ENCODE assay signal across 8 cellular contexts in genomic region chr11:62593434-62594044, GRCh38. TPM values are rescaled to one million over a fixed set of nuclear protein-coding genes. Genes with fewer than 3 reads are reported as not detected.
DNase-seq lines count a peak whose midpoint lies in the region; ATAC-seq and TF ChIP-seq lines count a peak whose summit lies in the region.

No MANE protein-coding gene starts in this region.

- H2BK5ac ChIP-seq in mesendoderm (ENCODE audit: low read length), result no peak overlapping the region

- TF ChIP-seq CTCF in 22Rv1 (IDR thresholded peaks at IDR 0.05) (peak; percentile 83), GM12875 (IDR thresholded peaks at IDR 0.05; ENCODE audit: borderline replicate concordance, insufficient read depth, low read depth, low read length) (peak; percentile 82)

- H3K18ac ChIP-seq in mesendoderm (ENCODE audit: low read length), result no peak overlapping the region

- H3K4me1 ChIP-seq in ectodermal cell (ENCODE audit: control insufficient read depth, insufficient read depth, low read length) (peaks cover 3% of the 10 kb centered on the region), mesendoderm (ENCODE audit: control insufficient read depth, low read depth, low read length) (peaks cover 2% of the 10 kb centered on the region)

- H4K8ac ChIP-seq in mesendoderm (ENCODE audit: low read depth, low read length), result no peak overlapping the region

- H3K4me3 ChIP-seq in GM12875 (ENCODE audit: low read depth, low read length), result no peak overlapping the region
- H3K4me3 ChIP-seq in ectodermal cell (ENCODE audit: insufficient read depth, low read depth, low read length), result no peak overlapping the region
- no peak overlapping the region for H3K4me3 ChIP-seq in mesendoderm (ENCODE audit: low read length)

- H2AK5ac ChIP-seq in mesendoderm (ENCODE audit: low read length), result no peak overlapping the region

- H3K36me3 ChIP-seq in ectodermal cell (ENCODE audit: control insufficient read depth, insufficient read depth, low read length) (peaks cover 36% of the 10 kb centered on the region), mesendoderm (ENCODE audit: control insufficient read depth, insufficient read depth, low read length) (peaks cover 32% of the 10 kb centered on the region)

- DNase-seq in NCI-H526 (lab: John Stamatoyannopoulos, UW) (peak; percentile 79 to 94), mesendoderm (peak; percentile 90)
- peak; percentile 39 to 64 for DNase-seq in activated CD4-positive, alpha-beta T cell treated with anti-CD3 and anti-CD28 coated beads, Interleukin-2, amount 50 U/mL, for 24 hours (ENCODE audit: low read depth in 1 of 2, low spot score in 1 of 2)
- peak; percentile 38 for DNase-seq in stimulated activated CD8-positive, alpha-beta memory T cell treated with anti-CD3 and anti-CD28 coated beads, Interleukin-7, amount 100 ng/mL, for 24 hours (ENCODE audit: low read depth)

- H4K5ac ChIP-seq in mesendoderm (ENCODE audit: low read length), result no peak overlapping the region

- peaks cover 10% of the 10 kb centered on the region for H3K79me2 ChIP-seq in mesendoderm (ENCODE audit: control insufficient read depth, insufficient read depth, low read length)

- H3K9ac ChIP-seq in mesendoderm (ENCODE audit: low read length), result no peak overlapping the region

- H2BK120ac ChIP-seq in mesendoderm (ENCODE audit: low read depth, low read length), result no peak overlapping the region

- H3K56ac ChIP-seq in mesendoderm (ENCODE audit: low read length), result peak overlapping the region; percentile 29

- no peaks in the 10 kb centered on the region for H3K27me3 ChIP-seq in ectodermal cell (ENCODE audit: control insufficient read depth, insufficient read depth, low read length, poor library complexity, severe bottlenecking)
- no peaks in the 10 kb centered on the region for H3K27me3 ChIP-seq in mesendoderm (ENCODE audit: insufficient read depth, low read length, poor library complexity)

- H3K27ac ChIP-seq in 22Rv1 (peak overlapping the region; percentile 93), ectodermal cell (ENCODE audit: insufficient read depth, low read depth, low read length, poor library complexity, severe bottlenecking) (peak overlapping the region; percentile 44), mesendoderm (ENCODE audit: low read depth, low read length) (no peak overlapping the region)

- ATAC-seq in GM18519 (IDR thresholded peaks at IDR 0.05; ENCODE audit: low FRiP score, unreplicated experiment), result no peak

- H3K9me3 ChIP-seq in ectodermal cell (ENCODE audit: control insufficient read depth, low read length), result no peaks in the 10 kb centered on the region

- no peak overlapping the region for H3K4ac ChIP-seq in mesendoderm (ENCODE audit: low read depth, low read length)

- peaks cover 20% of the 10 kb centered on the region for H3K79me1 ChIP-seq in mesendoderm (ENCODE audit: low read length)

- no peak overlapping the region for H3K4me2 ChIP-seq in mesendoderm (ENCODE audit: low read length)

- no peak overlapping the region for H3K23ac ChIP-seq in mesendoderm (ENCODE audit: low read length)

- H2BK15ac ChIP-seq in mesendoderm (replicated peaks; ENCODE audit: low read depth), result no peak overlapping the region

- WGBS in ectodermal cell, 2 experiments, result 67 to 69% methylated on average over 13 of the region's 13 CpGs
- WGBS in mesendoderm (ENCODE audit: extremely low coverage, insufficient coverage, low lambda C conversion rate), result no CpG with 5 or more reads among the region's 13 CpGs

RNA-seq across cellular contexts. Expression of gene TUT1, which starts 2.2 kb away (rescaled TPM):
- polyA plus RNA-seq in ectodermal cell (2013, experiment 1 of 4), result 24.6 TPM
- 25.5 TPM for polyA plus RNA-seq in ectodermal cell (2013, experiment 2 of 4)
- 18.6 TPM for polyA plus RNA-seq in ectodermal cell (2013, experiment 3 of 4)
- polyA plus RNA-seq in ectodermal cell (2013, experiment 4 of 4), result 21.2 TPM
- polyA plus RNA-seq in mesendoderm (2013, experiment 1 of 2), result 12.7 TPM
- 13.0 TPM for polyA plus RNA-seq in mesendoderm (2013, experiment 2 of 2)

RNA-seq across cellular contexts. Expression of gene MTA2, which starts 8.1 kb away (rescaled TPM):
- polyA plus RNA-seq in ectodermal cell (2013, experiment 1 of 4), result 143 TPM
- 142 TPM for polyA plus RNA-seq in ectodermal cell (2013, experiment 2 of 4)
- 107 TPM for polyA plus RNA-seq in ectodermal cell (2013, experiment 3 of 4)
- polyA plus RNA-seq in ectodermal cell (2013, experiment 4 of 4), result 111 TPM
- 75.0 TPM for polyA plus RNA-seq in mesendoderm (2013, experiment 1 of 2)
- polyA plus RNA-seq in mesendoderm (2013, experiment 2 of 2), result 74.7 TPM

RNA-seq across cellular contexts. Expression of gene EML3, which starts 19.0 kb away (rescaled TPM):
- polyA plus RNA-seq in ectodermal cell (2013, experiment 1 of 4), result 26.1 TPM
- polyA plus RNA-seq in ectodermal cell (2013, experiment 2 of 4), result 28.1 TPM
- polyA plus RNA-seq in ectodermal cell (2013, experiment 3 of 4), result 24.4 TPM
- 22.3 TPM for polyA plus RNA-seq in ectodermal cell (2013, experiment 4 of 4)
- polyA plus RNA-seq in mesendoderm (2013, experiment 1 of 2), result 11.9 TPM
- polyA plus RNA-seq in mesendoderm (2013, experiment 2 of 2), result 12.2 TPM

RNA-seq across cellular contexts. Expression of gene ROM1, which starts 19.5 kb away (rescaled TPM):
- polyA plus RNA-seq in ectodermal cell (2013, experiment 1 of 4), result 1.8 TPM
- 0.94 TPM for polyA plus RNA-seq in ectodermal cell (2013, experiment 2 of 4)
- polyA plus RNA-seq in ectodermal cell (2013, experiment 3 of 4), result 1.4 TPM
- polyA plus RNA-seq in ectodermal cell (2013, experiment 4 of 4), result 2.2 TPM
- polyA plus RNA-seq in mesendoderm (2013, experiment 1 of 2), result 0.52 TPM
- 0.50 TPM for polyA plus RNA-seq in mesendoderm (2013, experiment 2 of 2)

RNA-seq across cellular contexts. Expression of gene EEF1G, which starts 19.8 kb away (rescaled TPM):
- polyA plus RNA-seq in ectodermal cell (2013, experiment 1 of 4), result 2,940 TPM
- 2,895 TPM for polyA plus RNA-seq in ectodermal cell (2013, experiment 2 of 4)
- 2,535 TPM for polyA plus RNA-seq in ectodermal cell (2013, experiment 3 of 4)
- polyA plus RNA-seq in ectodermal cell (2013, experiment 4 of 4), result 2,880 TPM
- 1,142 TPM for polyA plus RNA-seq in mesendoderm (2013, experiment 1 of 2)
- polyA plus RNA-seq in mesendoderm (2013, experiment 2 of 2), result 1,164 TPM

Comparison
In these comparisons a context has a peak if more than half of its experiments do, and no peak if none do; other contexts are left out.
1. DNase-seq: peak in every context shown above with its lines; median percentile 90 in mesendoderm; 86 in NCI-H526; 52 in activated CD4-positive, alpha-beta T cell treated with anti-CD3 and anti-CD28 coated beads, Interleukin-2, amount 50 U/mL, for 24 hours; 38 in stimulated activated CD8-positive, alpha-beta memory T cell treated with anti-CD3 and anti-CD28 coated beads, Interleukin-7, amount 100 ng/mL, for 24 hours.